In the genomic region with DNA sequence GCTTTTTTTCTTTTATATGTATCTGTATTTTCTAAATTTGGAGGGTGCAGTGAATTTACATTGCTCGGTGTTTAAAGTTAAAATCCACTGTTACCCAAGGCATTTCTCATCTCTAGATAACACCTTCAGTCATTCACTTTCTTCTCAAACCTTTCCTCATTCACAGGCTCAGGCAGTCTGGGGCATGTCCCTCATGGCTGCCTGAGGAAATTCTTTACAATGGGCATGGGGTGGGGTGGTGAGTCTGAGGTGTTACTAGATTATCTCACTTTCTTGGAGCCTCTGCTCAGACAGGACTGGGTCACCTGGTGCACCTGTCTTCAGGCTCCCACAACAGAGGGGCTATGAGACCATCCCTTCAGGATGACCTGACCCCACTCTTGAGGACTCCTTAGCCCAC, we compare ENCODE assay signal across 21 cellular contexts. TPM values are rescaled to one million over a fixed set of nuclear protein-coding genes. Genes with fewer than 3 reads are reported as not detected.
DNase-seq lines count a peak whose midpoint lies in the region; ATAC-seq and TF ChIP-seq lines count a peak whose summit lies in the region.
"Had no signal": no experiment of that assay in that cellular context is flagged by ENCODE, and none has a peak within 500 bp of the region (broad histone marks: within the 10 kb centered on the region; RNA-seq: fewer than 3 reads in every experiment).

No MANE protein-coding gene starts in this region.

- no peak overlapping the region for H3K4me3 ChIP-seq in ascending aorta
- H3K4me3 ChIP-seq in epithelial cell of esophagus (ENCODE audit: low read length) = no peak overlapping the region
- H3K4me3 ChIP-seq in gastroesophageal sphincter = no peak overlapping the region
- no peak overlapping the region for H3K4me3 ChIP-seq in thoracic aorta
- no peak overlapping the region for H3K4me3 ChIP-seq in uterus
- H3K4me3 ChIP-seq: A549; BLaER1 treated with 17β-estradiol and CSF1 and Interleukin-3, amounts not matched to agents 10 nM and 100 nM had no signal

- peak overlapping the region; percentile 73 to 74 for H3K27ac ChIP-seq in ascending aorta
- no peak overlapping the region for H3K27ac ChIP-seq in gastroesophageal sphincter
- H3K27ac ChIP-seq in thoracic aorta = peak overlapping the region; percentile 50 to 75
- no peak overlapping the region for H3K27ac ChIP-seq in uterus
- no peak overlapping the region for H3K27ac ChIP-seq in H9 (ENCODE audit: insufficient read length, low read depth, low read length)
- H3K27ac ChIP-seq: A549; BLaER1 treated with 17β-estradiol and CSF1 and Interleukin-3, amounts not matched to agents 10 nM and 100 nM had no signal

- H2BK20ac ChIP-seq in H9 (ENCODE audit: low read depth, low read length, poor library complexity, severe bottlenecking) = no peak overlapping the region

- H4K91ac ChIP-seq in H9 (ENCODE audit: insufficient read length, low read depth, low read length) = no peak overlapping the region

- H4K8ac ChIP-seq in H9 (replicated peaks; ENCODE audit: insufficient read length, low read depth, low read length) = no peak overlapping the region

- H3K79me2 ChIP-seq in H9 (ENCODE audit: insufficient read depth, low read length) = no peaks in the 10 kb centered on the region

- H3K4me1 ChIP-seq in ascending aorta (peaks cover 0 to 13% of the 10 kb centered on the region in 2 donors), gastroesophageal sphincter (peaks cover 0 to 35% (median 0%) of the 10 kb centered on the region in 3 donors), thoracic aorta (ENCODE audit: control insufficient read depth in 1 of 2, low read depth in 2 of 2) (peaks cover 16 to 29% of the 10 kb centered on the region in 2 donors), uterus (no peaks in the 10 kb centered on the region), H9 (ENCODE audit: insufficient read depth, low read length) (peaks cover 3% of the 10 kb centered on the region; the same call in 1 of the 2 replicates)
- H3K4me1 ChIP-seq: A549, BE2C had no signal

- H3K27me3 Mint-ChIP-seq in H9 (ENCODE audit: low read depth) = no peaks in the 10 kb centered on the region
- H3K27me3 Mint-ChIP-seq: CD4-positive, alpha-beta memory T cell had no signal

- DNase-seq in ascending aorta (ENCODE audit: low spot score in 2 of 2) (no peak), epithelial cell of esophagus (ENCODE audit: low read depth) (peak; percentile 68), thoracic aorta (ENCODE audit: low spot score) (no peak), uterus (no peak), H9 (no peak), NCI-H510A (lab: John Stamatoyannopoulos, UW) (no peak)
- DNase-seq: 8988T; ACHN; AML-193; BE2C; Calu3; CD4-positive, alpha-beta memory T cell; COR-L47; DMS79 treated with DMSO at 0.1 percent for 48 hours; GF-D8; GOT3; HCEC 1CT had no signal

- no peak overlapping the region for H2BK5ac ChIP-seq in H9 (ENCODE audit: insufficient read length, low read length)

- H3K27me3 ChIP-seq in ascending aorta (no peaks in the 10 kb centered on the region), gastroesophageal sphincter (no peaks in the 10 kb centered on the region), thoracic aorta (replicated peaks; ENCODE audit: insufficient read depth) (no peaks in the 10 kb centered on the region), uterus (no peaks in the 10 kb centered on the region), H9 (ENCODE audit: insufficient read depth, low read length) (no peaks in the 10 kb centered on the region)
- H3K27me3 ChIP-seq: BE2C; BLaER1 treated with 17β-estradiol and CSF1 and Interleukin-3, amounts not matched to agents 10 nM and 100 nM had no signal

- no peaks in the 10 kb centered on the region for H3K23me2 ChIP-seq in H9 (ENCODE audit: insufficient read length, low read depth, low read length, poor library complexity, severe bottlenecking)

- no peak overlapping the region for H2AFZ ChIP-seq in H9 (ENCODE audit: low read length)

- no peaks in the 10 kb centered on the region; a peak in 1 of 7 replicates for H3K36me3 Mint-ChIP-seq in H9 (ENCODE audit: insufficient read depth in 1 of 3, low read depth in 3 of 3)
- H3K36me3 Mint-ChIP-seq: CD4-positive, alpha-beta memory T cell had no signal

- no peak overlapping the region for H3K14ac ChIP-seq in H9 (ENCODE audit: insufficient read depth, low read length)

- H4K20me1 ChIP-seq in H9 (ENCODE audit: control insufficient read depth, insufficient read depth, insufficient read length) = no peaks in the 10 kb centered on the region
- H4K20me1 ChIP-seq: BLaER1 treated with 17β-estradiol and CSF1 and Interleukin-3, amounts not matched to agents 10 nM and 100 nM had no signal

- no peaks in the 10 kb centered on the region for H3K9me3 Mint-ChIP-seq in H9
- H3K9me3 Mint-ChIP-seq: CD4-positive, alpha-beta memory T cell had no signal

- no peak overlapping the region for H3T11ph ChIP-seq in H9 (ENCODE audit: low read length)

- no peak overlapping the region for H3K56ac ChIP-seq in H9 (ENCODE audit: insufficient read length, low read depth, low read length)

- H2BK120ac ChIP-seq in H9 (ENCODE audit: low read depth, low read length, poor library complexity, severe bottlenecking) = no peak overlapping the region

- no peak overlapping the region for H3K18ac ChIP-seq in H9 (ENCODE audit: insufficient read length, low read depth, low read length)

- no peak for TF ChIP-seq CTCF in ascending aorta (IDR thresholded peaks at IDR 0.05)
- TF ChIP-seq CTCF in epithelial cell of esophagus (IDR thresholded peaks at IDR 0.05; ENCODE audit: insufficient read depth, low read depth, low read length, missing control alignments) = no peak
- TF ChIP-seq CTCF in gastroesophageal sphincter (IDR thresholded peaks at IDR 0.05) = no peak
- no peak for TF ChIP-seq CTCF in thoracic aorta (IDR thresholded peaks at IDR 0.05)
- no peak for TF ChIP-seq CTCF in uterus (IDR thresholded peaks at IDR 0.05)
- no peak for TF ChIP-seq CTCF in H9 (conservative IDR thresholded peaks at IDR 0.05)

- H3K36me3 ChIP-seq in ascending aorta (peaks cover 2 to 11% of the 10 kb centered on the region in 2 donors), gastroesophageal sphincter (peaks cover 0 to 36% of the 10 kb centered on the region in 2 donors), thoracic aorta (no peaks in the 10 kb centered on the region), uterus (no peaks in the 10 kb centered on the region)
- H3K36me3 ChIP-seq: BE2C had no signal

- intact Hi-C loops in ascending aorta (cut with DNase I) = loop anchor here (5.0 kb wide), 1 partner anchor 38 kb away; no protein-coding TSS in a partner anchor
- intact Hi-C loops in uterus (cut with DNase I; ENCODE audit: low total_unique reads) = no loop called here

- no peak overlapping the region for H2BK15ac ChIP-seq in H9 (ENCODE audit: low read depth, low read length)

- no peak overlapping the region for H3K4me2 ChIP-seq in H9 (ENCODE audit: insufficient read depth, insufficient read length, low read length)
- H3K4me2 ChIP-seq: A549 had no signal

- ATAC-seq in gastroesophageal sphincter (peak; percentile 2), thoracic aorta (ENCODE audit: insufficient number of reproducible peaks, low FRiP score, low read depth) (no peak)
- ATAC-seq: A549 had no signal

- no peaks in the 10 kb centered on the region for H3K79me1 ChIP-seq in H9 (ENCODE audit: insufficient read depth, low read depth, low read length, poor library complexity, severe bottlenecking)

- TF ChIP-seq EP300 in gastroesophageal sphincter (IDR thresholded peaks at IDR 0.05) = no peak

- H3K4me3 Mint-ChIP-seq in H9 = no peak overlapping the region
- H3K4me3 Mint-ChIP-seq: CD4-positive, alpha-beta memory T cell had no signal

- H3K4me1 Mint-ChIP-seq in H9 = peaks cover 6 to 16% of the 10 kb centered on the region in 2 experiments; a peak in 3 of 4 replicates
- H3K4me1 Mint-ChIP-seq: CD4-positive, alpha-beta memory T cell had no signal

- no peak overlapping the region for H3K23ac ChIP-seq in H9 (ENCODE audit: insufficient read length, low read depth, low read length)

- H4K5ac ChIP-seq in H9 (ENCODE audit: insufficient read length, low read depth, low read length) = no peak overlapping the region

- 30 to 85% methylated on average over 1 of the region's 1 CpG for WGBS in gastroesophageal sphincter (ENCODE audit: low coverage in 1 of 2), 2 donors
- no CpG with 5 or more reads among the region's 1 CpG for WGBS in H9 (ENCODE audit: extremely low coverage, insufficient read length, low lambda C conversion rate)

- TF ChIP-seq POLR2A in gastroesophageal sphincter (IDR thresholded peaks at IDR 0.05) (no peak), uterus (IDR thresholded peaks at IDR 0.05) (no peak)

- H3K9me3 ChIP-seq in ascending aorta (no peaks in the 10 kb centered on the region), gastroesophageal sphincter (no peaks in the 10 kb centered on the region), thoracic aorta (no peaks in the 10 kb centered on the region), uterus (no peaks in the 10 kb centered on the region), H9 (ENCODE audit: control insufficient read depth, low read depth, low read length) (no peaks in the 10 kb centered on the region)
- H3K9me3 ChIP-seq: A549, BE2C had no signal

- no peak overlapping the region for H3K9ac ChIP-seq in H9 (ENCODE audit: extremely low read depth, insufficient read length, low read length)
- H3K9ac ChIP-seq: BLaER1 treated with 17β-estradiol and CSF1 and Interleukin-3, amounts not matched to agents 10 nM and 100 nM had no signal

- no peak overlapping the region for H2BK12ac ChIP-seq in H9 (ENCODE audit: insufficient read length, low read depth, low read length)

- H3K4ac ChIP-seq in H9 (ENCODE audit: low read depth, low read length) = no peak overlapping the region

- H3K27ac Mint-ChIP-seq in H9 = no peak overlapping the region
- H3K27ac Mint-ChIP-seq: CD4-positive, alpha-beta memory T cell had no signal

- H2AK5ac ChIP-seq in H9 (ENCODE audit: insufficient read length, low read length) = no peak overlapping the region

RNA-seq across cellular contexts. Expression of a gene that starts 17.4 kb away (rescaled TPM):
- total RNA-seq in ascending aorta (8.7 TPM), gastroesophageal sphincter (10 to 100 TPM; 21.9 to 38.7 (median 34.0) TPM), thoracic aorta (10 to 100 TPM; 11.8 to 30.1 TPM), uterus (100 to 1,000 TPM in 2 of 4 donors, 10 to 100 TPM in 2; 18.7 to 462 (median 69.3) TPM), H9 (2021) (4.5 and 5.0 TPM in 2 replicates)
- total RNA-seq: G401 had no signal

Comparison
In these comparisons a context has a peak if more than half of its experiments do, and no peak if none do; other contexts are left out.
1. H3K27ac ChIP-seq: peak in ascending aorta (2 of 2) and thoracic aorta (2 of 2); none in gastroesophageal sphincter (0 of 4), uterus (0 of 2) and H9 (single experiment).